Comparison of ENCODE assay signal across 1 cellular context in the genomic region with DNA sequence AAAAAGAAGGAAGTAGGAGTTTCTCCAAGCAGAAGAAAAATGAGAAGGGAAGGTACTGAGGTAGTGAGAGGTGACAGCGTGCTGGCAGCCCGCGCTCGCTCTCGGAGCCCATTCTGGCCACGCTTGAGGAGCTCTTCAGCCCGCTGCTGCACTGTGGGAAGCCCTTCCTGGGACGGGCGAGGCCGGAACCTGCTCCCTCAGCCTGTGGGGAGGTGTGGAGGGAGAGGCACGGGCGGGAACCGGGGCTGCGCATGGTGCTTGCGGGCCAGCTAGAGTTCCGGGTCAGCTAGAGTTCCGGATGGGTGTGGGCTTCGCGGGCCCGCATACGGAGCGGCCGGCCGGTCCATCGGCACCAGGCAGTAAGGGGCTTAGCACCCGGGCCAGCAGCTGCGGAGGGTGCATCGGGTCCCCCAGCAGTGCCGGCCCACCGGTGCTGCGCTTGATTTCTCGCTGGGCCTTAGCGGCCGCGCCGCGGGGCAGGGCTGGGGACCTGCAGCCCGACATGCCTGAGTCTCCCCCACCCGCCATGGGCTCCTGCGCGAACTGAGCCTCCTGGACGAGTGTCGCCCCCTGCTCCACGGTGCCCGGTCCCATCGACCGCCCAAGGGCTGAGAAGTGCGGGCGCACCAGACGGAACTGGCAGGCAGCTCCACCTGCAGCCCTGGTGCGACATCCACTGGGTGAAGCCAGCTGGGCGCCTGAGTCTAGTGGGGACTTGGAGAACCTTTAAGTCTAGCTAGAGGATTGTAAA.
TF ChIP-seq lines count a peak whose summit lies in the region.

No MANE protein-coding gene starts in this region.

TF ChIP-seq in GM12878, 131 proteins besides CTCF, POLR2A, EP300 and RAD21 (continued from another document):
- TF ChIP-seq, protein P1, sequence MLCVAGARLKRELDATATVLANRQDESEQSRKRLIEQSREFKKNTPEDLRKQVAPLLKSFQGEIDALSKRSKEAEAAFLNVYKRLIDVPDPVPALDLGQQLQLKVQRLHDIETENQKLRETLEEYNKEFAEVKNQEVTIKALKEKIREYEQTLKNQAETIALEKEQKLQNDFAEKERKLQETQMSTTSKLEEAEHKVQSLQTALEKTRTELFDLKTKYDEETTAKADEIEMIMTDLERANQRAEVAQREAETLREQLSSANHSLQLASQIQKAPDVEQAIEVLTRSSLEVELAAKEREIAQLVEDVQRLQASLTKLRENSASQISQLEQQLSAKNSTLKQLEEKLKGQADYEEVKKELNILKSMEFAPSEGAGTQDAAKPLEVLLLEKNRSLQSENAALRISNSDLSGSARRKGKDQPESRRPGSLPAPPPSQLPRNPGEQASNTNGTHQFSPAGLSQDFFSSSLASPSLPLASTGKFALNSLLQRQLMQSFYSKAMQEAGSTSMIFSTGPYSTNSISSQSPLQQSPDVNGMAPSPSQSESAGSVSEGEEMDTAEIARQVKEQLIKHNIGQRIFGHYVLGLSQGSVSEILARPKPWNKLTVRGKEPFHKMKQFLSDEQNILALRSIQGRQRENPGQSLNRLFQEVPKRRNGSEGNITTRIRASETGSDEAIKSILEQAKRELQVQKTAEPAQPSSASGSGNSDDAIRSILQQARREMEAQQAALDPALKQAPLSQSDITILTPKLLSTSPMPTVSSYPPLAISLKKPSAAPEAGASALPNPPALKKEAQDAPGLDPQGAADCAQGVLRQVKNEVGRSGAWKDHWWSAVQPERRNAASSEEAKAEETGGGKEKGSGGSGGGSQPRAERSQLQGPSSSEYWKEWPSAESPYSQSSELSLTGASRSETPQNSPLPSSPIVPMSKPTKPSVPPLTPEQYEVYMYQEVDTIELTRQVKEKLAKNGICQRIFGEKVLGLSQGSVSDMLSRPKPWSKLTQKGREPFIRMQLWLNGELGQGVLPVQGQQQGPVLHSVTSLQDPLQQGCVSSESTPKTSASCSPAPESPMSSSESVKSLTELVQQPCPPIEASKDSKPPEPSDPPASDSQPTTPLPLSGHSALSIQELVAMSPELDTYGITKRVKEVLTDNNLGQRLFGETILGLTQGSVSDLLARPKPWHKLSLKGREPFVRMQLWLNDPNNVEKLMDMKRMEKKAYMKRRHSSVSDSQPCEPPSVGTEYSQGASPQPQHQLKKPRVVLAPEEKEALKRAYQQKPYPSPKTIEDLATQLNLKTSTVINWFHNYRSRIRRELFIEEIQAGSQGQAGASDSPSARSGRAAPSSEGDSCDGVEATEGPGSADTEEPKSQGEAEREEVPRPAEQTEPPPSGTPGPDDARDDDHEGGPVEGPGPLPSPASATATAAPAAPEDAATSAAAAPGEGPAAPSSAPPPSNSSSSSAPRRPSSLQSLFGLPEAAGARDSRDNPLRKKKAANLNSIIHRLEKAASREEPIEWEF (IDR thresholded peaks at IDR 0.05; ENCODE audit: insufficient replicate concordance, low read depth, low read length), result no peak
- TF ChIP-seq SRF (IDR thresholded peaks at IDR 0.05; ENCODE audit: low read depth in 2 of 2, low read length in 2 of 2) (no peak), MTA3 (IDR thresholded peaks at IDR 0.05; ENCODE audit: borderline replicate concordance, low read length) (no peak), SMARCA5 (IDR thresholded peaks at IDR 0.05) (0 out of 2 replicates have a peak, but pooled peaks have one; percentile 48), CREM (IDR thresholded peaks at IDR 0.05; ENCODE audit: low read depth) (0 out of 2 replicates have a peak, but pooled peaks have one; percentile 10), IKZF1 (conservative IDR thresholded peaks at IDR 0.05) (peak; percentile 68), CREB1 (IDR thresholded peaks at IDR 0.05; ENCODE audit: low read depth) (no peak), SUZ12 (IDR thresholded peaks at IDR 0.05; ENCODE audit: unreplicated experiment) (no peak), JUNB (IDR thresholded peaks at IDR 0.05) (no peak), TCF12 (IDR thresholded peaks at IDR 0.05; ENCODE audit: low read depth, low read length) (no peak), NRF1 (conservative IDR thresholded peaks at IDR 0.05; ENCODE audit: low read depth, low read length) (no peak), ASH2L (IDR thresholded peaks at IDR 0.05; ENCODE audit: borderline replicate concordance, low read depth) (no peak), YY1 (IDR thresholded peaks at IDR 0.05; ENCODE audit: low read depth, low read length) (no peak), SREBF1 (IDR thresholded peaks at IDR 0.05; ENCODE audit: low read length) (no peak), ZSCAN29 (IDR thresholded peaks at IDR 0.05) (no peak)
- TF ChIP-seq, protein P2, sequence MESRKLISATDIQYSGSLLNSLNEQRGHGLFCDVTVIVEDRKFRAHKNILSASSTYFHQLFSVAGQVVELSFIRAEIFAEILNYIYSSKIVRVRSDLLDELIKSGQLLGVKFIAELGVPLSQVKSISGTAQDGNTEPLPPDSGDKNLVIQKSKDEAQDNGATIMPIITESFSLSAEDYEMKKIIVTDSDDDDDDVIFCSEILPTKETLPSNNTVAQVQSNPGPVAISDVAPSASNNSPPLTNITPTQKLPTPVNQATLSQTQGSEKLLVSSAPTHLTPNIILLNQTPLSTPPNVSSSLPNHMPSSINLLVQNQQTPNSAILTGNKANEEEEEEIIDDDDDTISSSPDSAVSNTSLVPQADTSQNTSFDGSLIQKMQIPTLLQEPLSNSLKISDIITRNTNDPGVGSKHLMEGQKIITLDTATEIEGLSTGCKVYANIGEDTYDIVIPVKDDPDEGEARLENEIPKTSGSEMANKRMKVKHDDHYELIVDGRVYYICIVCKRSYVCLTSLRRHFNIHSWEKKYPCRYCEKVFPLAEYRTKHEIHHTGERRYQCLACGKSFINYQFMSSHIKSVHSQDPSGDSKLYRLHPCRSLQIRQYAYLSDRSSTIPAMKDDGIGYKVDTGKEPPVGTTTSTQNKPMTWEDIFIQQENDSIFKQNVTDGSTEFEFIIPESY (IDR thresholded peaks at IDR 0.05), result no peak
